In the genomic region with DNA sequence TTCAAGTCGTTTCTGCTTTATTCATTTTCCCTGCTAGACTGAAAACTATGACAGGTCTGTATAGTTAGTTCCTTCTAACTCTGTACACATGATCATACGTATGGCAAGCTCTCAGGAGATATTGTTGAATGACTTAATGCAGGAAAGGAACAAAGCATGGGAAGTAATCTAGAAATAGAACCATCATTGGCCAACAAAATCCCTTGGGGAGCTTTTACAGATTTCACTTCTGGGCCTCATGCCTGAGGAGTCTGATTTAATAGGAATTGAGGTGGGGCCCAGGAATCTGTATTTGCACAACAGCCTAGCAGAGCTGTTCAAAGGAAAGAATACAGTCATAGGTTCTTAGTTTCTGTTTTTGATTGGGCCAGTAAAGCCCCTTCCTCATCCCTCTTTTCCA, we compare ENCODE assay signal across 23 cellular contexts.
DNase-seq lines count a peak whose midpoint lies in the region; ATAC-seq and TF ChIP-seq lines count a peak whose summit lies in the region.
"Had no signal": no experiment of that assay in that cellular context is flagged by ENCODE, and none has a peak within 500 bp of the region (broad histone marks: within the 10 kb centered on the region; RNA-seq: fewer than 3 reads in every experiment).

No MANE protein-coding gene starts in this region.

- H3K9me3 ChIP-seq in right atrium auricular region (no peaks in the 10 kb centered on the region), adipocyte (ENCODE audit: control insufficient read depth, low read length) (no peaks in the 10 kb centered on the region)
- H3K9me3 ChIP-seq: Caco-2, MG63, SJSA1 had no signal

- H3K36me3 ChIP-seq in right atrium auricular region (no peaks in the 10 kb centered on the region), adipocyte (ENCODE audit: control insufficient read depth, insufficient read depth, low read length, severe bottlenecking) (no peaks in the 10 kb centered on the region)
- H3K36me3 ChIP-seq: MG63, SJSA1 had no signal

- no peak overlapping the region for H3K27ac ChIP-seq in right atrium auricular region
- H3K27ac ChIP-seq: 22Rv1, SJSA1 had no signal

- no peak overlapping the region for H3K9ac ChIP-seq in adipocyte (ENCODE audit: low read length)

- H3K4me3 ChIP-seq in right atrium auricular region (no peak overlapping the region), adipocyte (ENCODE audit: low read length) (peak overlapping the region; percentile 35), fibroblast of pulmonary artery (replicated peaks; ENCODE audit: low read depth, low read length) (no peak overlapping the region)
- H3K4me3 ChIP-seq: MG63, SJSA1 had no signal

- no peaks in the 10 kb centered on the region for H3K4me1 ChIP-seq in right atrium auricular region
- H3K4me1 ChIP-seq in adipocyte (ENCODE audit: control insufficient read depth, insufficient read depth, low read length), result peaks cover 15% of the 10 kb centered on the region
- H3K4me1 ChIP-seq: Caco-2, SJSA1 had no signal

- DNase-seq in left ventricle myocardium superior, result no peak
- no peak for DNase-seq in right atrium auricular region (ENCODE audit: low spot score)
- DNase-seq in adipocyte (ENCODE audit: low read depth), result peak; percentile 34
- peak; percentile 29 for DNase-seq in fibroblast of pulmonary artery (ENCODE audit: low read depth)
- DNase-seq in UCSD-AML1 (lab: John Stamatoyannopoulos, UW; ENCODE audit: unreplicated experiment), result no peak
- DNase-seq: Caco-2; CD4-positive, CD25-positive, alpha-beta regulatory T cell; DMS 273 treated with DMSO at 0.1 percent for 48 hours; DMS79 treated with DMSO at 0.1 percent for 48 hours; GOT3; MG63; NCI-H1048; NCI-H1417 treated with DMSO at 0.1 percent for 48 hours; NCI-H187; NCI-H446 treated with DMSO at 0.1 percent for 48 hours; NCI-H526 treated with DMSO at 0.1 percent for 48 hours had no signal

- ATAC-seq in left ventricle myocardium superior (peak; percentile 27), HG02884 (IDR thresholded peaks at IDR 0.05; ENCODE audit: unreplicated experiment) (no peak), HG03196 (IDR thresholded peaks at IDR 0.05; ENCODE audit: unreplicated experiment) (no peak), HG03442 (IDR thresholded peaks at IDR 0.05; ENCODE audit: unreplicated experiment) (no peak)
- ATAC-seq: HCT116, Right ventricle myocardium inferior had no signal

- no peaks in the 10 kb centered on the region for H3K27me3 ChIP-seq in right atrium auricular region
- no peaks in the 10 kb centered on the region for H3K27me3 ChIP-seq in adipocyte (replicated peaks; ENCODE audit: control insufficient read depth, insufficient read depth, low read length)
- H3K27me3 ChIP-seq: MG63, SJSA1 had no signal

- TF ChIP-seq CTCF in right atrium auricular region (IDR thresholded peaks at IDR 0.05) (no peak), fibroblast of pulmonary artery (IDR thresholded peaks at IDR 0.05; ENCODE audit: low read length, missing control alignments) (no peak)

- intact Hi-C loops in left ventricle myocardium superior (cut with micrococcal nuclease), result no loop called here

Comparison
In these comparisons a context has a peak if more than half of its experiments do, and no peak if none do; other contexts are left out.
1. DNase-seq: peak in adipocyte (single experiment) and fibroblast of pulmonary artery (single experiment); none in left ventricle myocardium superior (single experiment), right atrium auricular region (single experiment) and UCSD-AML1 (single experiment).